In genomic region chr2:85106489-85107180, GRCh38 we compare ENCODE assay signal across 1 cellular context.
TF ChIP-seq lines count a peak whose summit lies in the region.

No MANE protein-coding gene starts in this region.

TF ChIP-seq in GM23338, 12 proteins besides CTCF, POLR2A, EP300 and RAD21 (continued from another document):
- TF ChIP-seq ZNF462 (CRISPR knock-in tag; IDR thresholded peaks at IDR 0.05) (no peak), ZNF114 (CRISPR knock-in tag; IDR thresholded peaks at IDR 0.05) (no peak), POLR2AphosphoS5 (IDR thresholded peaks at IDR 0.05; ENCODE audit: low read depth) (no peak), NANOG (IDR thresholded peaks at IDR 0.05; ENCODE audit: borderline replicate concordance) (no peak), REST (IDR thresholded peaks at IDR 0.05; ENCODE audit: unreplicated experiment) (no peak), STAT1 (IDR thresholded peaks at IDR 0.05; ENCODE audit: unreplicated experiment) (no peak), EZH2phosphoT487 (IDR thresholded peaks at IDR 0.05; ENCODE audit: unreplicated experiment) (no peak), JUNB (IDR thresholded peaks at IDR 0.05; ENCODE audit: unreplicated experiment) (no peak), EZH2 (IDR thresholded peaks at IDR 0.05; ENCODE audit: low read depth, unreplicated experiment) (no peak), ETS1 (IDR thresholded peaks at IDR 0.05) (no peak), CREB1 (CRISPR knock-in tag; IDR thresholded peaks at IDR 0.05; ENCODE audit: low read depth) (no peak)
